In the genomic region with DNA sequence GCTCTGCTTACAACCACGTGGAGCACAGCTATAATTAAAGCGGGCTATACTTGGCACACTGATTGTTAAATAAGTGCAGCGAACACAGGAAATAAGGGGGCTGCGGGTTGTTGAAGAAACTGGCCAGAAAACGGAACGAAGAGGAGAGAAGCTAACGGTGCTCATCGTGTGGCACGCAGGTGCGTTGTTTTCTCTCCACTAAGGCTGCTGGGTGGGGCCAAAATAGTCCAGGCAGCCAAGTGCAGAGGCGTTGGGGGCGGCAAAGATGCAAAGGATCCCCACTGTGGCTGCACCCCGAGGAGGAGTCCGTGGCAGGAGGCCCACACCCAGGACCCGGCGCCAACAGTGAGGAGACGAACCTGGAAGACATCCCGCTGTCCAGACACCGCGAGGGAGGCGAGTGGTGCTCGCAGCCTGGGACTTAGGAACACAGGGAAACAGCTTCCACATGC, we compare ENCODE assay signal across 9 cellular contexts. TPM values are rescaled to one million over a fixed set of nuclear protein-coding genes. Genes with fewer than 3 reads are reported as not detected.
DNase-seq lines count a peak whose midpoint lies in the region; ATAC-seq and TF ChIP-seq lines count a peak whose summit lies in the region.
"Had no signal": no experiment of that assay in that cellular context is flagged by ENCODE, and none has a peak within 500 bp of the region (broad histone marks: within the 10 kb centered on the region; RNA-seq: fewer than 3 reads in every experiment).

No MANE protein-coding gene starts in this region.

- TF ChIP-seq CTCF in natural killer cell (IDR thresholded peaks at IDR 0.05): no peak

- no peaks in the 10 kb centered on the region for H3K9me3 Mint-ChIP-seq in natural killer cell
- H3K9me3 Mint-ChIP-seq in natural killer cell treated with Interleukin-12 subunit alpha and Interleukin-12 subunit beta and Interleukin-15 and Interleukin-18, amount 100 ng/mL, for 72 hours: no peaks in the 10 kb centered on the region
- H3K9me3 Mint-ChIP-seq in activated T-helper 1 cell treated with anti-CD3 and anti-CD28 coated beads, Interleukin-12 subunit alpha, Interleukin-12 subunit beta, Interleukin-2, Interleukin-4 antibody, amounts not matched to agents 30 ng/mL and 10 ng/mL and 1 ng/mL, durations not matched to agents 14 hours and 24 hours and 36 hours: no peaks in the 10 kb centered on the region

- H3K27me3 Mint-ChIP-seq in natural killer cell (ENCODE audit: low read depth in 2 of 2): no peaks in the 10 kb centered on the region
- H3K27me3 Mint-ChIP-seq in natural killer cell treated with Interleukin-12 subunit alpha and Interleukin-12 subunit beta and Interleukin-15 and Interleukin-18, amount 100 ng/mL, for 72 hours: no peaks in the 10 kb centered on the region
- H3K27me3 Mint-ChIP-seq in activated T-helper 1 cell treated with anti-CD3 and anti-CD28 coated beads, Interleukin-12 subunit alpha, Interleukin-12 subunit beta, Interleukin-2, Interleukin-4 antibody, amounts not matched to agents 30 ng/mL and 10 ng/mL and 1 ng/mL, durations not matched to agents 14 hours and 24 hours and 36 hours (ENCODE audit: insufficient read depth): peaks cover 2% of the 10 kb centered on the region

- H3K27ac Mint-ChIP-seq in natural killer cell: no peak overlapping the region
- H3K27ac Mint-ChIP-seq in natural killer cell treated with Interleukin-12 subunit alpha and Interleukin-12 subunit beta and Interleukin-15 and Interleukin-18, amount 100 ng/mL, for 72 hours: no peak overlapping the region
- H3K27ac Mint-ChIP-seq in activated T-helper 1 cell treated with anti-CD3 and anti-CD28 coated beads, Interleukin-12 subunit alpha, Interleukin-12 subunit beta, Interleukin-2, Interleukin-4 antibody, amounts not matched to agents 30 ng/mL and 10 ng/mL and 1 ng/mL, durations not matched to agents 14 hours and 24 hours and 36 hours: no peak overlapping the region

- no peaks in the 10 kb centered on the region for H3K36me3 Mint-ChIP-seq in natural killer cell
- H3K36me3 Mint-ChIP-seq in natural killer cell treated with Interleukin-12 subunit alpha and Interleukin-12 subunit beta and Interleukin-15 and Interleukin-18, amount 100 ng/mL, for 72 hours: no peaks in the 10 kb centered on the region
- H3K36me3 Mint-ChIP-seq in activated T-helper 1 cell treated with anti-CD3 and anti-CD28 coated beads, Interleukin-12 subunit alpha, Interleukin-12 subunit beta, Interleukin-2, Interleukin-4 antibody, amounts not matched to agents 30 ng/mL and 10 ng/mL and 1 ng/mL, durations not matched to agents 14 hours and 24 hours and 36 hours (ENCODE audit: low read depth): no peaks in the 10 kb centered on the region

- peaks cover 0 to 5% of the 10 kb centered on the region in 2 donors for H3K4me1 Mint-ChIP-seq in natural killer cell
- H3K4me1 Mint-ChIP-seq in natural killer cell treated with Interleukin-12 subunit alpha and Interleukin-12 subunit beta and Interleukin-15 and Interleukin-18, amount 100 ng/mL, for 72 hours (ENCODE audit: low read depth in 2 of 2): no peaks in the 10 kb centered on the region
- H3K4me1 Mint-ChIP-seq in activated T-helper 1 cell treated with anti-CD3 and anti-CD28 coated beads, Interleukin-12 subunit alpha, Interleukin-12 subunit beta, Interleukin-2, Interleukin-4 antibody, amounts not matched to agents 30 ng/mL and 10 ng/mL and 1 ng/mL, durations not matched to agents 14 hours and 24 hours and 36 hours (ENCODE audit: low read depth): no peaks in the 10 kb centered on the region

- peak overlapping the region; percentile 6 for H3K4me3 Mint-ChIP-seq in natural killer cell
- H3K4me3 Mint-ChIP-seq in natural killer cell treated with Interleukin-12 subunit alpha and Interleukin-12 subunit beta and Interleukin-15 and Interleukin-18, amount 100 ng/mL, for 72 hours: no peak overlapping the region
- peak overlapping the region; percentile 13 for H3K4me3 Mint-ChIP-seq in activated T-helper 1 cell treated with anti-CD3 and anti-CD28 coated beads, Interleukin-12 subunit alpha, Interleukin-12 subunit beta, Interleukin-2, Interleukin-4 antibody, amounts not matched to agents 30 ng/mL and 10 ng/mL and 1 ng/mL, durations not matched to agents 14 hours and 24 hours and 36 hours

- DNase-seq in natural killer cell (no peak), GF-D8 (lab: John Stamatoyannopoulos, UW) (no peak), NCI-H524 treated with DMSO at 0.1 percent for 48 hours (lab: John Stamatoyannopoulos, UW) (no peak)
- DNase-seq in natural killer cell treated with Interleukin-12 subunit alpha and Interleukin-12 subunit beta and Interleukin-15 and Interleukin-18, amount 100 ng/mL, for 72 hours (ENCODE audit: low spot score): no peak
- no peak for DNase-seq in activated T-helper 1 cell treated with anti-CD3 and anti-CD28 coated beads, Interleukin-12 subunit alpha, Interleukin-12 subunit beta, Interleukin-2, Interleukin-4 antibody, amounts not matched to agents 30 ng/mL and 10 ng/mL and 1 ng/mL, durations not matched to agents 14 hours and 24 hours and 36 hours (ENCODE audit: low spot score)
- no peak for DNase-seq in activated CD4-positive, CD25-positive, alpha-beta regulatory T cell (lab: John Stamatoyannopoulos, UW)

- ATAC-seq in natural killer cell: no peak
- ATAC-seq in natural killer cell treated with Interleukin-12 subunit alpha and Interleukin-12 subunit beta and Interleukin-15 and Interleukin-18, amount 100 ng/mL, for 72 hours: no peak
- ATAC-seq in HG02981 (IDR thresholded peaks at IDR 0.05; ENCODE audit: unreplicated experiment): peak; percentile 56
- no peak for ATAC-seq in GM19395 (IDR thresholded peaks at IDR 0.05; ENCODE audit: unreplicated experiment)

- intact Hi-C loops in natural killer cell (cut with micrococcal nuclease): no loop called here
- intact Hi-C loops in activated T-helper 1 cell treated with anti-CD3 and anti-CD28 coated beads, Interleukin-12 subunit alpha, Interleukin-12 subunit beta, Interleukin-2, Interleukin-4 antibody, amounts not matched to agents 30 ng/mL and 10 ng/mL and 1 ng/mL, durations not matched to agents 14 hours and 24 hours and 36 hours (cut with micrococcal nuclease): no loop called here

RNA-seq across cellular contexts. Expression of gene ARL11, which starts 8.1 kb away (rescaled TPM):
- total RNA-seq in natural killer cell: 1 to 10 TPM in 1 of 3 donors, under 1 TPM in 2; 0.48 to 1.5 (median 0.61) TPM
- under 1 TPM; 0.48 to 0.50 TPM for total RNA-seq in natural killer cell treated with Interleukin-12 subunit alpha and Interleukin-12 subunit beta and Interleukin-15 and Interleukin-18, amount 100 ng/mL, for 72 hours
- total RNA-seq in activated T-helper 1 cell treated with anti-CD3 and anti-CD28 coated beads, Interleukin-12 subunit alpha, Interleukin-12 subunit beta, Interleukin-2, Interleukin-4 antibody, amounts not matched to agents 30 ng/mL and 10 ng/mL and 1 ng/mL, durations not matched to agents 14 hours and 24 hours and 36 hours: 0.80 and 0.93 TPM in 2 replicates
- total RNA-seq: M059J had no signal

RNA-seq across cellular contexts. Expression of gene RCBTB1, which starts 34.8 kb away (rescaled TPM):
- 10 to 100 TPM; 19.7 to 28.5 (median 28.4) TPM for total RNA-seq in natural killer cell
- 10 to 100 TPM; 13.0 to 21.3 TPM for total RNA-seq in natural killer cell treated with Interleukin-12 subunit alpha and Interleukin-12 subunit beta and Interleukin-15 and Interleukin-18, amount 100 ng/mL, for 72 hours
- total RNA-seq in activated T-helper 1 cell treated with anti-CD3 and anti-CD28 coated beads, Interleukin-12 subunit alpha, Interleukin-12 subunit beta, Interleukin-2, Interleukin-4 antibody, amounts not matched to agents 30 ng/mL and 10 ng/mL and 1 ng/mL, durations not matched to agents 14 hours and 24 hours and 36 hours: 14.9 and 16.3 TPM in 2 replicates
